32 cellular contexts compared by ENCODE assay signal in the genomic region with DNA sequence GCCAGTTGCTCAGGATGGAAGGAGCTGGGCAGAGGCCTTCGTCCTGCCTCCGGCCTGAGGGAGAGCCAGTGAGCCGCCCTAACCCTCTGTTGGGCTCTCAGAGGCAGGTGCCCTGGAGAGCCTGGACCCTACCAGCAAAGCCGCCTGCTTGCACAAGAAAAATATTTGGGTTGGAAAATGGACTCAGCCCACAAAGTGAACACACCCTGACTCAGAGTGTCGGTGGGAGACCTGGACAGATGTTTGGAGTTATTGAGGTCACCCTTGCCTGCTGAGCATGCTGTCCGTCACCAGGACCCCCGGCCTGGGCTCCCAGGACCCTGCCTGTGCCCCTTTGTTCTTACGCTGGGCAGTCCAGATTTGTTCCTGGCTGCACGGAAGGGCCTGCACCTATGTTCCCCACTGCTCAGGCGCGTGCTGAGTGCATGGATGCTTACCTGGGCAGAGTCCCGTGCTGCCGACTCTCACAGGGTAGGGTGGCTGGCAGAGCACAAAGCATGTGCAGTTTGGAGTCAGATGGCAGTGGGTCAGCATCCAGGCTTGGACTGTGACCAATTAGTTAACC. TPM values are rescaled to one million over a fixed set of nuclear protein-coding genes. Genes with fewer than 3 reads are reported as not detected.
"Had no signal": no experiment of that assay in that cellular context is flagged by ENCODE, and none has a peak within 500 bp of the region (broad histone marks: within the 10 kb centered on the region; RNA-seq: fewer than 3 reads in every experiment).

No MANE protein-coding gene starts in this region.

- H3K4me1 ChIP-seq: thyroid gland, upper lobe of right lung had no signal

- H3K9me3 Mint-ChIP-seq: activated naive CD4-positive, alpha-beta T cell treated with anti-CD3 and anti-CD28 coated beads for 36 hours; activated naive CD8-positive, alpha-beta T cell treated with anti-CD3 and anti-CD28 coated beads, Interleukin-2, amount 10 ng/mL, durations not matched to agents 7 days and 5 days; activated T-cell treated with anti-CD3 and anti-CD28 coated beads, Interleukin-2, amount 50 U/mL, for 4 hours; memory B cell; natural killer cell treated with Interleukin-12 subunit alpha and Interleukin-12 subunit beta and Interleukin-15 and Interleukin-18, amount 100 ng/mL, for 72 hours had no signal

- H3K9me3 ChIP-seq: neutrophil, pancreas, thyroid gland, upper lobe of right lung had no signal

- ATAC-seq: activated T-cell treated with anti-CD3 and anti-CD28 coated beads, Interleukin-2, amount 50 U/mL, for 4 hours; natural killer cell treated with Interleukin-12 subunit alpha and Interleukin-12 subunit beta and Interleukin-15 and Interleukin-18, amount 100 ng/mL, for 72 hours; pancreas; right cardiac atrium; upper lobe of right lung had no signal

- DNase-seq: activated CD4-positive, alpha-beta T cell treated with anti-CD3 and anti-CD28 coated beads for 1 hour; activated CD8-positive, alpha-beta memory T cell treated with anti-CD3 and anti-CD28 coated beads, Interleukin-2, amount 50 U/mL, for 4 hours; activated effector memory CD4-positive, alpha-beta T cell treated with Interleukin-2 at 50 U/mL for 16 hours; activated naive CD4-positive, alpha-beta T cell treated with anti-CD3 and anti-CD28 coated beads for 36 hours; activated naive CD8-positive, alpha-beta T cell treated with anti-CD3 and anti-CD28 coated beads, Interleukin-2, amount 10 ng/mL, durations not matched to agents 7 days and 5 days; activated T-cell treated with anti-CD3 and anti-CD28 coated beads, Interleukin-2, amount 50 U/mL, for 4 hours; amygdala; central memory CD4-positive, alpha-beta T cell; effector memory CD4-positive, alpha-beta T cell; foreskin melanocyte; hippocampal formation; stimulated activated CD4-positive, alpha-beta T cell treated with anti-CD3 and anti-CD28 coated beads, Interleukin-15, amount 100 ng/mL, for 24 hours; stimulated activated CD4-positive, alpha-beta T cell treated with anti-CD3 and anti-CD28 coated beads, Interleukin-2, amount 100 ng/mL, for 48 hours; stimulated activated CD8-positive, alpha-beta memory T cell treated with anti-CD3 and anti-CD28 coated beads, Interleukin-4, amount 100 ng/mL, for 48 hours; stimulated activated naive CD4-positive, alpha-beta T cell treated with Interleukin-2 at 50 U/mL for 16 hours; T-helper 9 cell; thyroid gland; upper lobe of right lung had no signal

- H3K27me3 ChIP-seq: neutrophil, pancreas, thyroid gland, upper lobe of right lung had no signal

- FAIRE-seq: colon, pancreas had no signal

- H3K36me3 Mint-ChIP-seq: brain had no signal

- H3K4me3 Mint-ChIP-seq: activated naive CD4-positive, alpha-beta T cell treated with anti-CD3 and anti-CD28 coated beads for 36 hours; activated naive CD8-positive, alpha-beta T cell treated with anti-CD3 and anti-CD28 coated beads, Interleukin-2, amount 10 ng/mL, durations not matched to agents 7 days and 5 days; activated T-cell treated with anti-CD3 and anti-CD28 coated beads, Interleukin-2, amount 50 U/mL, for 4 hours; brain; memory B cell; natural killer cell treated with Interleukin-12 subunit alpha and Interleukin-12 subunit beta and Interleukin-15 and Interleukin-18, amount 100 ng/mL, for 72 hours had no signal

- H3K4me3 ChIP-seq: pancreas, skin epidermis, thyroid gland, upper lobe of right lung had no signal

- H3K36me3 ChIP-seq: neutrophil, pancreas, thyroid gland, upper lobe of right lung had no signal

- H3K27me3 Mint-ChIP-seq: activated naive CD8-positive, alpha-beta T cell treated with anti-CD3 and anti-CD28 coated beads, Interleukin-2, amount 10 ng/mL, durations not matched to agents 7 days and 5 days; memory B cell; natural killer cell treated with Interleukin-12 subunit alpha and Interleukin-12 subunit beta and Interleukin-15 and Interleukin-18, amount 100 ng/mL, for 72 hours had no signal

- H3K27ac Mint-ChIP-seq: activated naive CD4-positive, alpha-beta T cell treated with anti-CD3 and anti-CD28 coated beads for 36 hours; activated naive CD8-positive, alpha-beta T cell treated with anti-CD3 and anti-CD28 coated beads, Interleukin-2, amount 10 ng/mL, durations not matched to agents 7 days and 5 days; memory B cell had no signal

- H3K27ac ChIP-seq: neutrophil, pancreas, skin epidermis, thyroid gland, upper lobe of right lung had no signal

RNA-seq across cellular contexts. Expression of a gene that starts 22.4 kb away (rescaled TPM):
- total RNA-seq: activated naive CD4-positive, alpha-beta T cell treated with anti-CD3 and anti-CD28 coated beads for 36 hours; activated naive CD8-positive, alpha-beta T cell treated with anti-CD3 and anti-CD28 coated beads, Interleukin-2, amount 10 ng/mL, durations not matched to agents 7 days and 5 days; activated T-cell treated with anti-CD3 and anti-CD28 coated beads, Interleukin-2, amount 50 U/mL, for 4 hours; dermis microvascular lymphatic vessel endothelial cell; liver; natural killer cell treated with Interleukin-12 subunit alpha and Interleukin-12 subunit beta and Interleukin-15 and Interleukin-18, amount 100 ng/mL, for 72 hours; pancreas; pulmonary artery endothelial cell; right cardiac atrium; subcutaneous adipose tissue; T-helper 1 cell treated with Interleukin-12 subunit alpha and Interleukin-12 subunit beta and Interleukin-4 antibody, amounts not matched to agents 30 ng/mL and 1 ng/mL, for 36 hours had no signal
- polyA plus RNA-seq: esophagus, liver, pancreas, right cardiac atrium had no signal

RNA-seq across cellular contexts. Expression of a gene that starts 26.8 kb away (rescaled TPM):
- total RNA-seq: dermis microvascular lymphatic vessel endothelial cell, pulmonary artery endothelial cell had no signal

RNA-seq across cellular contexts. Expression of a gene that starts 47.5 kb away (rescaled TPM):
- total RNA-seq: activated naive CD4-positive, alpha-beta T cell treated with anti-CD3 and anti-CD28 coated beads for 36 hours; dermis microvascular lymphatic vessel endothelial cell; liver; natural killer cell treated with Interleukin-12 subunit alpha and Interleukin-12 subunit beta and Interleukin-15 and Interleukin-18, amount 100 ng/mL, for 72 hours; pancreas; pulmonary artery endothelial cell; subcutaneous adipose tissue; T-helper 1 cell treated with Interleukin-12 subunit alpha and Interleukin-12 subunit beta and Interleukin-4 antibody, amounts not matched to agents 30 ng/mL and 1 ng/mL, for 36 hours; thyroid gland; upper lobe of right lung had no signal
- polyA plus RNA-seq: esophagus, liver, pancreas, right cardiac atrium had no signal
